Comparison of ENCODE assay signal across 31 cellular contexts in genomic region chrX:97517763-97518162, GRCh38.
"Had no signal": no experiment of that assay in that cellular context is flagged by ENCODE, and none has a peak within 500 bp of the region (broad histone marks: within the 10 kb centered on the region; RNA-seq: fewer than 3 reads in every experiment).

No MANE protein-coding gene starts in this region.

- H3K36me3 Mint-ChIP-seq: activated CD4-positive, alpha-beta memory T cell treated with anti-CD3 and anti-CD28 coated beads for 36 hours; activated CD8-positive, alpha-beta memory T cell treated with anti-CD3 and anti-CD28 coated beads, Interleukin-2, amount 10 ng/mL, durations not matched to agents 7 days and 5 days; activated naive CD4-positive, alpha-beta T cell treated with anti-CD3 and anti-CD28 coated beads, Interleukin-2, amount 10 ng/mL, durations not matched to agents 7 days and 5 days; activated naive CD4-positive, alpha-beta T cell treated with anti-CD3 and anti-CD28 coated beads, Interleukin-2, amount 50 U/mL, for 72 hours; activated naive CD8-positive, alpha-beta T cell treated with anti-CD3 and anti-CD28 coated beads, Interleukin-2, amount 10 ng/mL, durations not matched to agents 7 days and 5 days had no signal

- H3K9me3 ChIP-seq: ascending aorta, breast epithelium, esophagus muscularis mucosa, gastroesophageal sphincter, heart right ventricle had no signal

- H3K27ac Mint-ChIP-seq: activated CD4-positive, alpha-beta memory T cell treated with anti-CD3 and anti-CD28 coated beads for 36 hours; activated CD4-positive, alpha-beta T cell treated with anti-CD3 and anti-CD28 coated beads for 36 hours; activated CD4-positive, alpha-beta T cell treated with anti-CD3 and anti-CD28 coated beads, Interleukin-2, amount 10 ng/mL, durations not matched to agents 24 days and 14 days; activated CD8-positive, alpha-beta memory T cell treated with anti-CD3 and anti-CD28 coated beads, Interleukin-2, amount 10 ng/mL, durations not matched to agents 7 days and 5 days; activated CD8-positive, alpha-beta T cell treated with anti-CD3 and anti-CD28 coated beads, Interleukin-2, amount 10 ng/mL, durations not matched to agents 7 days and 5 days; activated naive CD4-positive, alpha-beta T cell treated with anti-CD3 and anti-CD28 coated beads, Interleukin-2, amount 10 ng/mL, durations not matched to agents 7 days and 5 days; activated naive CD4-positive, alpha-beta T cell treated with anti-CD3 and anti-CD28 coated beads, Interleukin-2, amount 50 U/mL, for 72 hours; activated naive CD8-positive, alpha-beta T cell treated with anti-CD3 and anti-CD28 coated beads, Interleukin-2, amount 10 ng/mL, durations not matched to agents 7 days and 5 days; activated T-helper 1 cell treated with anti-CD3 and anti-CD28 coated beads, Interleukin-12 subunit alpha, Interleukin-12 subunit beta, Interleukin-2, Interleukin-4 antibody, amounts not matched to agents 30 ng/mL and 10 ng/mL and 1 ng/mL, durations not matched to agents 14 hours and 24 hours and 36 hours; activated T-helper 2 cell treated with anti-CD3 and anti-CD28 coated beads, Interferon-gamma antibody, Interleukin-2, Interleukin-4, amounts not matched to agents 10 μg/mL and 5 μg/mL and 100 μg/mL, durations not matched to agents 14 hours and 24 hours and 36 hours; brain; dendritic cell treated with granulocyte-macrophage colony-stimulating factor and Interleukin-4, amounts not matched to agents 40 ng/mL and 50 ng/mL, for 4 days; endodermal cell had no signal

- H3K27me3 Mint-ChIP-seq: activated CD4-positive, alpha-beta memory T cell treated with anti-CD3 and anti-CD28 coated beads for 36 hours; activated CD4-positive, alpha-beta T cell treated with anti-CD3 and anti-CD28 coated beads for 36 hours; activated CD4-positive, alpha-beta T cell treated with anti-CD3 and anti-CD28 coated beads, Interleukin-2, amount 10 ng/mL, durations not matched to agents 24 days and 14 days; activated CD8-positive, alpha-beta memory T cell treated with anti-CD3 and anti-CD28 coated beads, Interleukin-2, amount 10 ng/mL, durations not matched to agents 7 days and 5 days; activated naive CD4-positive, alpha-beta T cell treated with anti-CD3 and anti-CD28 coated beads, Interleukin-2, amount 10 ng/mL, durations not matched to agents 7 days and 5 days; activated naive CD8-positive, alpha-beta T cell treated with anti-CD3 and anti-CD28 coated beads, Interleukin-2, amount 10 ng/mL, durations not matched to agents 7 days and 5 days; brain; central memory CD8-positive, alpha-beta T cell; dendritic cell treated with granulocyte-macrophage colony-stimulating factor and Interleukin-4, amounts not matched to agents 40 ng/mL and 50 ng/mL, for 4 days had no signal

- H3K9me3 Mint-ChIP-seq: activated CD4-positive, alpha-beta memory T cell treated with anti-CD3 and anti-CD28 coated beads for 36 hours; activated CD4-positive, alpha-beta T cell treated with anti-CD3 and anti-CD28 coated beads, Interleukin-2, amount 10 ng/mL, durations not matched to agents 24 days and 14 days; activated naive CD4-positive, alpha-beta T cell treated with anti-CD3 and anti-CD28 coated beads, Interleukin-2, amount 50 U/mL, for 72 hours; activated naive CD8-positive, alpha-beta T cell treated with anti-CD3 and anti-CD28 coated beads, Interleukin-2, amount 10 ng/mL, durations not matched to agents 7 days and 5 days; activated T-helper 1 cell treated with anti-CD3 and anti-CD28 coated beads, Interleukin-12 subunit alpha, Interleukin-12 subunit beta, Interleukin-2, Interleukin-4 antibody, amounts not matched to agents 30 ng/mL and 10 ng/mL and 1 ng/mL, durations not matched to agents 14 hours and 24 hours and 36 hours; activated T-helper 2 cell treated with anti-CD3 and anti-CD28 coated beads, Interferon-gamma antibody, Interleukin-2, Interleukin-4, amounts not matched to agents 10 μg/mL and 5 μg/mL and 100 μg/mL, durations not matched to agents 14 hours and 24 hours and 36 hours; central memory CD8-positive, alpha-beta T cell; dendritic cell treated with granulocyte-macrophage colony-stimulating factor and Interleukin-4, amounts not matched to agents 40 ng/mL and 50 ng/mL, for 4 days had no signal

- H3K27ac ChIP-seq: ascending aorta, breast epithelium, coronary artery, dorsolateral prefrontal cortex, esophagus muscularis mucosa, gastroesophageal sphincter, heart right ventricle had no signal

- DNase-seq: activated CD4-positive, alpha-beta memory T cell treated with anti-CD3 and anti-CD28 coated beads for 36 hours; activated CD4-positive, alpha-beta T cell treated with anti-CD3 and anti-CD28 coated beads for 36 hours; activated CD4-positive, alpha-beta T cell treated with anti-CD3 and anti-CD28 coated beads, Interleukin-2, amount 10 ng/mL, durations not matched to agents 24 days and 14 days; activated CD4-positive, CD25-positive, alpha-beta regulatory T cell; activated CD4-positive, CD25-positive, alpha-beta regulatory T cell treated with anti-CD3 and anti-CD28 coated beads, Interleukin-2, amount 50 U/mL, for 72 hours; activated CD8-positive, alpha-beta memory T cell treated with anti-CD3 and anti-CD28 coated beads, Interleukin-2, amount 10 ng/mL, durations not matched to agents 7 days and 5 days; activated CD8-positive, alpha-beta memory T cell treated with anti-CD3 and anti-CD28 coated beads, Interleukin-2, amount 50 U/mL, for 4 hours; activated CD8-positive, alpha-beta T cell treated with anti-CD3 and anti-CD28 coated beads, Interleukin-2, amount 10 ng/mL, durations not matched to agents 7 days and 5 days; activated effector memory CD4-positive, alpha-beta T cell treated with anti-CD3 and anti-CD28 coated beads, Interleukin-2, amount 50 U/mL, for 16 hours; activated naive CD4-positive, alpha-beta T cell treated with anti-CD3 and anti-CD28 coated beads, Interleukin-2, amount 10 ng/mL, durations not matched to agents 7 days and 5 days; activated naive CD8-positive, alpha-beta T cell treated with anti-CD3 and anti-CD28 coated beads, Interleukin-2, amount 10 ng/mL, durations not matched to agents 7 days and 5 days; activated T-cell treated with anti-CD3 and anti-CD28 coated beads, Interleukin-2, amount 50 U/mL, for 1 hour; activated T-cell treated with anti-CD3 and anti-CD28 coated beads, Interleukin-2, amount 50 U/mL, for 48 hours; dorsolateral prefrontal cortex; effector memory CD4-positive, alpha-beta T cell; endodermal cell; erythroblast; foreskin melanocyte; heart right ventricle; T-helper 2 cell had no signal

- ATAC-seq: activated CD4-positive, alpha-beta T cell treated with anti-CD3 and anti-CD28 coated beads for 36 hours; activated CD8-positive, alpha-beta memory T cell treated with anti-CD3 and anti-CD28 coated beads, Interleukin-2, amount 10 ng/mL, durations not matched to agents 7 days and 5 days; activated CD8-positive, alpha-beta T cell treated with anti-CD3 and anti-CD28 coated beads, Interleukin-2, amount 10 ng/mL, durations not matched to agents 7 days and 5 days; activated naive CD4-positive, alpha-beta T cell treated with anti-CD3 and anti-CD28 coated beads, Interleukin-2, amount 50 U/mL, for 72 hours; gastroesophageal sphincter; heart right ventricle had no signal

- H3K4me3 Mint-ChIP-seq: activated CD4-positive, alpha-beta memory T cell treated with anti-CD3 and anti-CD28 coated beads for 36 hours; activated CD4-positive, alpha-beta T cell treated with anti-CD3 and anti-CD28 coated beads for 36 hours; activated CD4-positive, alpha-beta T cell treated with anti-CD3 and anti-CD28 coated beads, Interleukin-2, amount 10 ng/mL, durations not matched to agents 24 days and 14 days; activated CD8-positive, alpha-beta memory T cell treated with anti-CD3 and anti-CD28 coated beads, Interleukin-2, amount 10 ng/mL, durations not matched to agents 7 days and 5 days; activated CD8-positive, alpha-beta T cell treated with anti-CD3 and anti-CD28 coated beads, Interleukin-2, amount 10 ng/mL, durations not matched to agents 7 days and 5 days; activated naive CD4-positive, alpha-beta T cell treated with anti-CD3 and anti-CD28 coated beads, Interleukin-2, amount 10 ng/mL, durations not matched to agents 7 days and 5 days; activated naive CD8-positive, alpha-beta T cell treated with anti-CD3 and anti-CD28 coated beads, Interleukin-2, amount 10 ng/mL, durations not matched to agents 7 days and 5 days; activated T-helper 1 cell treated with anti-CD3 and anti-CD28 coated beads, Interleukin-12 subunit alpha, Interleukin-12 subunit beta, Interleukin-2, Interleukin-4 antibody, amounts not matched to agents 30 ng/mL and 10 ng/mL and 1 ng/mL, durations not matched to agents 14 hours and 24 hours and 36 hours; brain; central memory CD8-positive, alpha-beta T cell; dendritic cell treated with granulocyte-macrophage colony-stimulating factor and Interleukin-4, amounts not matched to agents 40 ng/mL and 50 ng/mL, for 4 days; endodermal cell had no signal

- H3K4me1 ChIP-seq: ascending aorta, breast epithelium, esophagus muscularis mucosa, gastroesophageal sphincter, heart right ventricle had no signal

- H3K4me3 ChIP-seq: ascending aorta, breast epithelium, coronary artery, dorsolateral prefrontal cortex, esophagus muscularis mucosa, gastroesophageal sphincter, heart right ventricle had no signal

- H3K27me3 ChIP-seq: ascending aorta, esophagus muscularis mucosa, gastroesophageal sphincter, heart right ventricle had no signal

- H3K4me1 Mint-ChIP-seq: activated CD4-positive, alpha-beta T cell treated with anti-CD3 and anti-CD28 coated beads for 36 hours; activated CD4-positive, alpha-beta T cell treated with anti-CD3 and anti-CD28 coated beads, Interleukin-2, amount 10 ng/mL, durations not matched to agents 24 days and 14 days; activated CD8-positive, alpha-beta memory T cell treated with anti-CD3 and anti-CD28 coated beads, Interleukin-2, amount 10 ng/mL, durations not matched to agents 7 days and 5 days; activated naive CD4-positive, alpha-beta T cell treated with anti-CD3 and anti-CD28 coated beads, Interleukin-2, amount 10 ng/mL, durations not matched to agents 7 days and 5 days; activated naive CD8-positive, alpha-beta T cell treated with anti-CD3 and anti-CD28 coated beads, Interleukin-2, amount 10 ng/mL, durations not matched to agents 7 days and 5 days; brain; central memory CD8-positive, alpha-beta T cell had no signal

- H3K36me3 ChIP-seq: ascending aorta, breast epithelium, esophagus muscularis mucosa, gastroesophageal sphincter, heart right ventricle had no signal
